In the genomic region with DNA sequence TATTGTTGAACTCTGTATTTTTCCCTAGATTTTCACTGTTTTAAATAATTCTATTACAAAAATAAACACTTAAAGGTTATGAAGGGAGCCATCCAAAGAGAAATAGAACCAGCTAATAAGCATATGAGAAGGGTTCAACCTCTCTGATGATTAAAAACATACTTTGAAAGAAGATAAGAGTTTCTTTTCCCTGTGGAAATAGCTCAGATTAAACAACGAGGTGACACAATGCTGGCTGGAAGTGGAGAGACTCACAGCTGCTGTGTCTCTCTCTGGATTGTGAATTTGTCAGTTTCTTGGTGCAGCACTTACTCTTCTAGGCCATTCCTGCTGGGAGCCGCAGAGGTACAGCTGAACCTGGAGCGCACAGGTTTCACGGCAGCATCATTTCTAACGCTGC, we compare ENCODE assay signal across 22 cellular contexts. TPM values are rescaled to one million over a fixed set of nuclear protein-coding genes. Genes with fewer than 3 reads are reported as not detected.
DNase-seq lines count a peak whose midpoint lies in the region; ATAC-seq and TF ChIP-seq lines count a peak whose summit lies in the region.
"Had no signal": no experiment of that assay in that cellular context is flagged by ENCODE, and none has a peak within 500 bp of the region (broad histone marks: within the 10 kb centered on the region; RNA-seq: fewer than 3 reads in every experiment).

No MANE protein-coding gene starts in this region.

- H4K8ac ChIP-seq in trophoblast cell (ENCODE audit: low read depth, low read length) = no peak overlapping the region

- no peak overlapping the region for H2AK5ac ChIP-seq in trophoblast cell (ENCODE audit: low read length)

- H3K9me3 Mint-ChIP-seq in brain (peaks cover 5 to 11% (median 6%) of the 10 kb centered on the region in 5 experiments), T-cell (no peaks in the 10 kb centered on the region)
- H3K9me3 Mint-ChIP-seq: activated naive CD8-positive, alpha-beta T cell treated with anti-CD3 and anti-CD28 coated beads for 36 hours; stimulated activated naive CD8-positive, alpha-beta T cell treated with anti-CD3 and anti-CD28 coated beads, Interleukin-15, Interleukin-2, amounts not matched to agents 100 ng/mL and 50 ng/mL, for 24 hours had no signal

- intact Hi-C loops in left cardiac atrium (cut with DNase I) = no loop called here

- H3K79me2 ChIP-seq in ACC112 (ENCODE audit: control insufficient read depth, insufficient read depth, low read length, unreplicated experiment) = no peaks in the 10 kb centered on the region
- peaks cover 2% of the 10 kb centered on the region for H3K79me2 ChIP-seq in trophoblast cell (ENCODE audit: control insufficient read depth, insufficient read depth, low read length, poor library complexity)

- ATAC-seq in left cardiac atrium = peak; percentile 5 to 16
- ATAC-seq in T-cell (replicated peaks in 1 of 4) = no peak
- ATAC-seq in HG02973 (IDR thresholded peaks at IDR 0.05; ENCODE audit: unreplicated experiment) = no peak
- ATAC-seq: A549; activated CD4-positive, alpha-beta T cell treated with anti-CD3 and anti-CD28 coated beads for 36 hours; body of pancreas; upper lobe of right lung had no signal

- H3K4me3 ChIP-seq in ACC112 (ENCODE audit: low read depth, low read length) (peak overlapping the region; percentile 63), trophoblast cell (ENCODE audit: low read depth, low read length) (no peak overlapping the region)
- H3K4me3 ChIP-seq: A549, BLaER1, body of pancreas, coronary artery, upper lobe of right lung had no signal

- H3K9me3 ChIP-seq in trophoblast cell (ENCODE audit: insufficient read depth, low read depth, low read length) = peaks cover 2% of the 10 kb centered on the region
- H3K9me3 ChIP-seq: A549, body of pancreas, upper lobe of right lung had no signal

- H3K36me3 Mint-ChIP-seq in brain (no peaks in the 10 kb centered on the region), T-cell (no peaks in the 10 kb centered on the region)
- H3K36me3 Mint-ChIP-seq: activated naive CD8-positive, alpha-beta T cell treated with anti-CD3 and anti-CD28 coated beads for 36 hours had no signal

- no peak overlapping the region for H3K18ac ChIP-seq in trophoblast cell (ENCODE audit: low read length)

- no peaks in the 10 kb centered on the region for H3K27me3 ChIP-seq in ACC112 (ENCODE audit: insufficient read depth, low read length)
- H3K27me3 ChIP-seq in trophoblast cell (ENCODE audit: insufficient read depth, low read length) = no peaks in the 10 kb centered on the region
- H3K27me3 ChIP-seq: BLaER1, body of pancreas had no signal

- no peak overlapping the region for H3K4me2 ChIP-seq in trophoblast cell (ENCODE audit: low read length)
- H3K4me2 ChIP-seq: A549, BLaER1 had no signal

- DNase-seq in left cardiac atrium (no peak), trophoblast cell (no peak), MV-4-11 (lab: John Stamatoyannopoulos, UW) (no peak), T-cell (no peak), LoVo (ENCODE audit: low spot score) (no peak)
- DNase-seq: activated CD4-positive, alpha-beta T cell treated with anti-CD3 and anti-CD28 coated beads for 36 hours; activated naive CD8-positive, alpha-beta T cell treated with anti-CD3 and anti-CD28 coated beads for 36 hours; body of pancreas; foreskin melanocyte; H9; Kasumi-1; NCI-H2107; NCI-H510A treated with DMSO at 0.1 percent for 48 hours; stimulated activated CD4-positive, alpha-beta T cell treated with anti-CD3 and anti-CD28 coated beads, Interleukin-4, amount 100 ng/mL, for 24 hours; upper lobe of right lung had no signal

- peak overlapping the region; percentile 32 for H2BK12ac ChIP-seq in trophoblast cell (ENCODE audit: low read length)

- H3K4ac ChIP-seq in trophoblast cell (ENCODE audit: low read depth, low read length) = no peak overlapping the region

- peaks cover 16% of the 10 kb centered on the region for H3K4me1 ChIP-seq in ACC112 (ENCODE audit: control insufficient read depth, insufficient read depth, low read length, unreplicated experiment)
- H3K4me1 ChIP-seq in trophoblast cell (ENCODE audit: control insufficient read depth in 1 of 2, insufficient read depth in 2 of 2, low read length in 2 of 2) = peaks cover 12 to 19% of the 10 kb centered on the region in 2 experiments
- H3K4me1 ChIP-seq: upper lobe of right lung had no signal

- CTCF ChIA-PET in T-cell (lab: Charles Lee) = interaction anchor here in 1 of 2 donors (0.5 kb wide), 1 partner anchor 1415 kb away, joined by 3 read pairs; no protein-coding TSS in a partner anchor

- peak overlapping the region; percentile 64 for H2AFZ ChIP-seq in ACC112 (ENCODE audit: low read length, unreplicated experiment)
- no peak overlapping the region for H2AFZ ChIP-seq in trophoblast cell (ENCODE audit: insufficient read depth, low read length, poor library complexity)

- peak overlapping the region; percentile 20 for H4K91ac ChIP-seq in trophoblast cell (ENCODE audit: low read depth, low read length)

- no peak overlapping the region for H3K14ac ChIP-seq in trophoblast cell (ENCODE audit: low read length)

- H3K4me1 Mint-ChIP-seq in brain (peaks cover 50% of the 10 kb centered on the region), T-cell (peaks cover 0 to 2% (median 0%) of the 10 kb centered on the region in 3 donors)
- H3K4me1 Mint-ChIP-seq: activated naive CD8-positive, alpha-beta T cell treated with anti-CD3 and anti-CD28 coated beads for 36 hours had no signal

- H3K23ac ChIP-seq in trophoblast cell (ENCODE audit: low read length) = no peak overlapping the region

- no CpG with 5 or more reads among the region's 5 CpGs for WGBS in trophoblast cell (ENCODE audit: extremely low coverage, insufficient coverage, insufficient read length)

- no peak overlapping the region for H3K9ac ChIP-seq in trophoblast cell (ENCODE audit: low read length)
- H3K9ac ChIP-seq: BLaER1 had no signal

- H2BK120ac ChIP-seq in trophoblast cell (ENCODE audit: insufficient read depth, low read length, poor library complexity) = peak overlapping the region; percentile 44

- no peak overlapping the region for H2BK5ac ChIP-seq in trophoblast cell (ENCODE audit: low read depth, low read length, poor library complexity)

- POLR2A ChIA-PET in T-cell (lab: Charles Lee) = interaction anchor here in 1 of 2 donors (0.8 kb wide), 1 partner anchor 57 kb away, joined by 3 read pairs; no protein-coding TSS in a partner anchor

- peak overlapping the region in 3 of 5 experiments; percentile 50 to 79 (median 69) for H3K27ac Mint-ChIP-seq in brain
- H3K27ac Mint-ChIP-seq in T-cell = no peak overlapping the region
- H3K27ac Mint-ChIP-seq: activated CD4-positive, alpha-beta T cell treated with anti-CD3 and anti-CD28 coated beads for 36 hours; activated naive CD8-positive, alpha-beta T cell treated with anti-CD3 and anti-CD28 coated beads for 36 hours; H9; stimulated activated naive CD8-positive, alpha-beta T cell treated with anti-CD3 and anti-CD28 coated beads, Interleukin-15, Interleukin-2, amounts not matched to agents 100 ng/mL and 50 ng/mL, for 24 hours had no signal

- H4K12ac ChIP-seq in trophoblast cell (ENCODE audit: low read depth, low read length) = no peak overlapping the region

- TF ChIP-seq CTCF in brain (conservative IDR thresholded peaks at IDR 0.05) = no peak

- H3K27ac ChIP-seq in ACC112 (ENCODE audit: low read depth, low read length) (peak overlapping the region; percentile 48), trophoblast cell (ENCODE audit: low read depth, low read length) (no peak overlapping the region)
- H3K27ac ChIP-seq: A549, BLaER1, body of pancreas had no signal

- peaks cover 11% of the 10 kb centered on the region for H3K27me3 Mint-ChIP-seq in brain
- H3K27me3 Mint-ChIP-seq in T-cell = peaks cover 33 to 43% of the 10 kb centered on the region in 2 donors

- peak overlapping the region in 2 of 5 experiments; percentile 23 to 45 for H3K4me3 Mint-ChIP-seq in brain
- no peak overlapping the region for H3K4me3 Mint-ChIP-seq in T-cell
- H3K4me3 Mint-ChIP-seq: activated CD4-positive, alpha-beta T cell treated with anti-CD3 and anti-CD28 coated beads for 36 hours; activated naive CD8-positive, alpha-beta T cell treated with anti-CD3 and anti-CD28 coated beads for 36 hours; H9; stimulated activated naive CD8-positive, alpha-beta T cell treated with anti-CD3 and anti-CD28 coated beads, Interleukin-15, Interleukin-2, amounts not matched to agents 100 ng/mL and 50 ng/mL, for 24 hours had no signal

- no peaks in the 10 kb centered on the region for H3K36me3 ChIP-seq in ACC112 (ENCODE audit: insufficient read depth, low read length)
- no peaks in the 10 kb centered on the region for H3K36me3 ChIP-seq in trophoblast cell (ENCODE audit: control insufficient read depth in 1 of 2, insufficient read depth in 2 of 2, low read length in 2 of 2)
- H3K36me3 ChIP-seq: BLaER1, upper lobe of right lung had no signal

- peaks cover 24% of the 10 kb centered on the region for H3K79me1 ChIP-seq in trophoblast cell (ENCODE audit: low read length)

RNA-seq across cellular contexts. Expression of gene FBLN1, which starts 4.9 kb away (rescaled TPM):
- polyA plus RNA-seq in brain (ENCODE audit: insufficient read depth, low read depth, low replicate concordance) = 135 TPM
- total RNA-seq in left cardiac atrium (100 to 1,000 TPM; 251 to 348 TPM), T-cell (1 to 10 TPM in 2 of 5 donors, under 1 TPM in 1, not detected in 2; 0.96 to 1.5 (median 1.0) TPM)
- polyA plus RNA-seq in trophoblast cell (2013) = 1,067 and 1,077 TPM in 2 replicates
- total RNA-seq: activated CD4-positive, alpha-beta T cell treated with anti-CD3 and anti-CD28 coated beads for 36 hours had no signal

Comparison
In these comparisons a context has a peak if more than half of its experiments do, and no peak if none do; other contexts are left out.
1. H3K27ac Mint-ChIP-seq: peak in brain (3 of 5); none in T-cell (0 of 2).
2. ATAC-seq: peak in left cardiac atrium (2 of 2); none in T-cell (0 of 4) and HG02973 (single experiment).
3. RNA of gene FBLN1, which starts 4.9 kb away (total RNA-seq): 251 to 348 TPM in left cardiac atrium; 0.96 to 1.5 TPM in T-cell; every median in the first group is over 10 times any median in the second.